9 cellular contexts compared by ENCODE assay signal in the genomic region with DNA sequence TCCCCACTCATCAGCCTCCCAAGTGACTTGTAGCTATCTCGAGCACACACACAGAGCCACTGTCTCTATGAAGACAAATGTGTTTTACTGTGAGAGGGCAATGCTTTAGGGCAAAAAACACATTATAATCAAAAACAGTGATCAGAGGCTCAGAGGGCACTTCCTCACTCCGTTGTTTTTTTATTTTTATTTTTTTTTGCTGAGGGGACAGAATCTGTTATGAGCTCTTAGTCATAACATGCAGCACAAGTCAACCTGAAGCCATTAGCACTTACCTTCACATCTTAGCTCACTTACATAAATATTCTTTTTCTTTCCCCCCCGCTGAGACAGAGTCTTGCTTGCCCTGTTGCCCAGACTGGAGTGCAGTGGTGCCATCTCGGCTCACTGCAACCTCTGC.
"Had no signal": no experiment of that assay in that cellular context is flagged by ENCODE, and none has a peak within 500 bp of the region (broad histone marks: within the 10 kb centered on the region; RNA-seq: fewer than 3 reads in every experiment).

No MANE protein-coding gene starts in this region.

- H3K4me3 ChIP-seq: GM23248, HAP-1 had no signal

- H3K27ac Mint-ChIP-seq: HFFc6 had no signal

- H3K4me1 ChIP-seq: HAP-1 had no signal

- H3K36me3 ChIP-seq: HAP-1 had no signal

- ATAC-seq: HCT116 had no signal

- H3K36me3 Mint-ChIP-seq: IgD-negative memory B cell had no signal

- H3K27ac ChIP-seq: GM23248, HL-60 had no signal

- H3K27me3 Mint-ChIP-seq: IgD-negative memory B cell had no signal

- DNase-seq: GM23248, GOT3, H7, HFFc6, KG1 had no signal

- H2AFZ ChIP-seq: GM23248 had no signal

- H3K9ac ChIP-seq: GM23248 had no signal

- H3K9me3 ChIP-seq: HAP-1 had no signal

- H3K4me3 Mint-ChIP-seq: HFFc6 had no signal
